Comparison of ENCODE assay signal across 18 cellular contexts in the genomic region with DNA sequence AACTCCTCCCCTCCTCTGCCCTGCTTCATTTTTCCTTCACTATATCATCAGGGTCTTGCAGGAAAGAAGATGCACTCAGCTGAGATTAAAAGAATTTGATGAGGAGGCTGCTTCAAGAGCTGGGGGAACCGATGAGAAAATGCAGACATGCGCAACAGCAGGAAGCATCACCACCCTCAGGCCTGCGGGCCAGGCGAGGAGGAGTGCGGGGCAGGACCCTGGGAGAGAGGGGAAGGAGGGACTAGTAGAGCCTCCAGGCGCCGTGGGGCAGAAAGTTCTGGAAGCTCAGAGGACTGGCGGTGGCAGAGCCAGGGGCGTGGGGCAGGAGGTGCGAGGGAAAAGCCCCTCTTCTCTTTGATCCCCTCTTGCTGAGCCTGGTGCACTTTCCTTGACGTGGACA.
DNase-seq lines count a peak whose midpoint lies in the region; ATAC-seq and TF ChIP-seq lines count a peak whose summit lies in the region.
"Had no signal": no experiment of that assay in that cellular context is flagged by ENCODE, and none has a peak within 500 bp of the region (broad histone marks: within the 10 kb centered on the region; RNA-seq: fewer than 3 reads in every experiment).

No MANE protein-coding gene starts in this region.

- no peak overlapping the region for H4K8ac ChIP-seq in H9 (replicated peaks; ENCODE audit: insufficient read length, low read depth, low read length)

- no peaks in the 10 kb centered on the region for H3F3A ChIP-seq in neural progenitor cell (ENCODE audit: low read depth)

- H3K27me3 Mint-ChIP-seq in H9 (ENCODE audit: low read depth) (no peaks in the 10 kb centered on the region), WTC11 (ENCODE audit: low read depth) (no peaks in the 10 kb centered on the region), neural progenitor cell (ENCODE audit: insufficient read depth, low read depth) (no peaks in the 10 kb centered on the region)
- H3K27me3 Mint-ChIP-seq: CD4-positive, CD25-positive, alpha-beta regulatory T cell had no signal

- H3K27me3 ChIP-seq in H9 (ENCODE audit: insufficient read depth, low read length) (no peaks in the 10 kb centered on the region), neural progenitor cell (no peaks in the 10 kb centered on the region), spleen (replicated peaks in 1 of 7) (no peaks in the 10 kb centered on the region)
- H3K27me3 ChIP-seq: Peyer's patch, SJCRH30 had no signal

- no peak overlapping the region for H2BK15ac ChIP-seq in H9 (ENCODE audit: low read depth, low read length)

- H3K4me1 Mint-ChIP-seq in H9: peaks cover 6 to 11% of the 10 kb centered on the region in 2 experiments
- H3K4me1 Mint-ChIP-seq in WTC11: peaks cover 8% of the 10 kb centered on the region
- H3K4me1 Mint-ChIP-seq in neural progenitor cell: peaks cover 43% of the 10 kb centered on the region
- H3K4me1 Mint-ChIP-seq: CD4-positive, CD25-positive, alpha-beta regulatory T cell had no signal

- H3K4me1 ChIP-seq in H9 (ENCODE audit: insufficient read depth, low read length) (no peaks in the 10 kb centered on the region), neural progenitor cell (peaks cover 6% of the 10 kb centered on the region), spleen (no peaks in the 10 kb centered on the region)
- H3K4me1 ChIP-seq: Peyer's patch, SJCRH30 had no signal

- H3K23me2 ChIP-seq in H9 (ENCODE audit: insufficient read length, low read depth, low read length, poor library complexity, severe bottlenecking): no peaks in the 10 kb centered on the region

- no peak overlapping the region for H2AK5ac ChIP-seq in H9 (ENCODE audit: insufficient read length, low read length)

- ATAC-seq in WTC11: peak; percentile 1; the same call in 1 of the 2 replicates
- no peak for ATAC-seq in HG03432 (IDR thresholded peaks at IDR 0.05; ENCODE audit: unreplicated experiment)

- CTCF ChIA-PET in WTC11 (lab: Charles Lee): no interaction called here

- H3K4me3 Mint-ChIP-seq in H9 (no peak overlapping the region), WTC11 (no peak overlapping the region), neural progenitor cell (peak overlapping the region; percentile 15)
- H3K4me3 Mint-ChIP-seq: CD4-positive, CD25-positive, alpha-beta regulatory T cell had no signal

- no peak for TF ChIP-seq CTCF in H9 (conservative IDR thresholded peaks at IDR 0.05)
- TF ChIP-seq CTCF in WTC11 (IDR thresholded peaks at IDR 0.05): no peak
- no peak for TF ChIP-seq CTCF in neural progenitor cell (IDR thresholded peaks at IDR 0.05)
- TF ChIP-seq CTCF in spleen (IDR thresholded peaks at IDR 0.05 in 8 of 11, conservative IDR thresholded peaks at IDR 0.05 in 3 of 11): no peak

- H4K91ac ChIP-seq in H9 (ENCODE audit: insufficient read length, low read depth, low read length): no peak overlapping the region

- no peak overlapping the region for H2BK12ac ChIP-seq in H9 (ENCODE audit: insufficient read length, low read depth, low read length)

- H3K27ac Mint-ChIP-seq in H9 (no peak overlapping the region), WTC11 (no peak overlapping the region; the same call in 1 of the 2 replicates), neural progenitor cell (peak overlapping the region; percentile 89)

- H3K4ac ChIP-seq in H9 (ENCODE audit: low read depth, low read length): no peak overlapping the region

- H3K36me3 ChIP-seq in neural progenitor cell: no peaks in the 10 kb centered on the region
- no peaks in the 10 kb centered on the region for H3K36me3 ChIP-seq in spleen
- H3K36me3 ChIP-seq: Peyer's patch, SJCRH30 had no signal

- H4K5ac ChIP-seq in H9 (ENCODE audit: insufficient read length, low read depth, low read length): no peak overlapping the region

- POLR2A ChIA-PET in WTC11 (lab: Charles Lee): no interaction called here

- no peak overlapping the region for H3K56ac ChIP-seq in H9 (ENCODE audit: insufficient read length, low read depth, low read length)

- intact Hi-C loops in spleen (cut with DNase I; ENCODE audit: low total_unique reads): no loop called here

- TF ChIP-seq POLR2A in spleen (IDR thresholded peaks at IDR 0.05): no peak

- H3K9me3 Mint-ChIP-seq in H9 (no peaks in the 10 kb centered on the region; a peak in 1 of 5 replicates), WTC11 (0 out of 2 replicates have a peak, but pooled peaks cover 3% of the 10 kb centered on the region), neural progenitor cell (no peaks in the 10 kb centered on the region)
- H3K9me3 Mint-ChIP-seq: CD4-positive, CD25-positive, alpha-beta regulatory T cell had no signal

- H3K4me3 ChIP-seq in neural progenitor cell: no peak overlapping the region
- no peak overlapping the region for H3K4me3 ChIP-seq in spleen
- H3K4me3 ChIP-seq: Peyer's patch, SJCRH30 had no signal

- H3K36me3 Mint-ChIP-seq in H9 (ENCODE audit: insufficient read depth in 1 of 3, low read depth in 3 of 3) (no peaks in the 10 kb centered on the region; a peak in 1 of 7 replicates), WTC11 (no peaks in the 10 kb centered on the region), neural progenitor cell (peaks cover 1% of the 10 kb centered on the region)
- H3K36me3 Mint-ChIP-seq: CD4-positive, CD25-positive, alpha-beta regulatory T cell had no signal

- DNase-seq in H9 (peak; percentile 50), WTC11 (ENCODE audit: low spot score) (no peak), neural progenitor cell (ENCODE audit: low spot score) (no peak), NCI-H187 (lab: John Stamatoyannopoulos, UW) (no peak), spleen (no peak), hippocampal formation (lab: John Stamatoyannopoulos, UW) (no peak)
- DNase-seq: GDM1, KG1, NCI-H1092 treated with DMSO at 0.1 percent for 48 hours, NCI-H1436 treated with DMSO at 0.1 percent for 48 hours, NCI-H2029, NCI-H2227 treated with DMSO at 0.1 percent for 48 hours, NCI-H510A, NCI-H748 treated with DMSO at 0.1 percent for 48 hours, Peyer's patch had no signal

- no CpG with 5 or more reads among the region's 11 CpGs for WGBS in H9 (ENCODE audit: extremely low coverage, insufficient read length, low lambda C conversion rate)
- 91 to 97% (median 95%) methylated on average over 11 of the region's 11 CpGs for WGBS in spleen, 5 donors

- H3K14ac ChIP-seq in H9 (ENCODE audit: insufficient read depth, low read length): no peak overlapping the region; the same call in 1 of the 2 replicates

- no peaks in the 10 kb centered on the region for H4K20me1 ChIP-seq in H9 (ENCODE audit: control insufficient read depth, insufficient read depth, insufficient read length)
- no peaks in the 10 kb centered on the region for H4K20me1 ChIP-seq in neural progenitor cell (ENCODE audit: low read depth)

- H3K9ac ChIP-seq in H9 (ENCODE audit: extremely low read depth, insufficient read length, low read length) (no peak overlapping the region), neural progenitor cell (no peak overlapping the region)

- no peak overlapping the region for H3T11ph ChIP-seq in H9 (ENCODE audit: low read length)

- H3K4me2 ChIP-seq in H9 (ENCODE audit: insufficient read depth, insufficient read length, low read length) (no peak overlapping the region), neural progenitor cell (no peak overlapping the region)

- H3K79me2 ChIP-seq in H9 (ENCODE audit: insufficient read depth, low read length): no peaks in the 10 kb centered on the region
- no peaks in the 10 kb centered on the region for H3K79me2 ChIP-seq in neural progenitor cell (ENCODE audit: low read depth)

- no peak overlapping the region for H2BK20ac ChIP-seq in H9 (ENCODE audit: low read depth, low read length, poor library complexity, severe bottlenecking)

- no peak overlapping the region for H2BK5ac ChIP-seq in H9 (ENCODE audit: insufficient read length, low read length)

- no peaks in the 10 kb centered on the region for H3K79me1 ChIP-seq in H9 (ENCODE audit: insufficient read depth, low read depth, low read length, poor library complexity, severe bottlenecking)

- H2AFZ ChIP-seq in H9 (ENCODE audit: low read length): no peak overlapping the region
- H2AFZ ChIP-seq in neural progenitor cell (replicated peaks): no peak overlapping the region

- no peaks in the 10 kb centered on the region for H3K9me3 ChIP-seq in H9 (ENCODE audit: control insufficient read depth, low read depth, low read length)
- H3K9me3 ChIP-seq in neural progenitor cell (ENCODE audit: low read depth): no peaks in the 10 kb centered on the region
- H3K9me3 ChIP-seq in spleen: no peaks in the 10 kb centered on the region
- H3K9me3 ChIP-seq: Peyer's patch, SJCRH30 had no signal

- no peak overlapping the region for H3K23ac ChIP-seq in H9 (ENCODE audit: insufficient read length, low read depth, low read length)

- H2BK120ac ChIP-seq in H9 (ENCODE audit: low read depth, low read length, poor library complexity, severe bottlenecking): no peak overlapping the region

- H3K27ac ChIP-seq in H9 (ENCODE audit: insufficient read length, low read depth, low read length) (no peak overlapping the region), neural progenitor cell (no peak overlapping the region), spleen (no peak overlapping the region)
- H3K27ac ChIP-seq: Peyer's patch, SJCRH30 had no signal

- H3K18ac ChIP-seq in H9 (ENCODE audit: insufficient read length, low read depth, low read length): no peak overlapping the region

TF ChIP-seq in WTC11, 78 proteins besides CTCF, POLR2A, EP300 and RAD21:
- TF ChIP-seq SP1 (CRISPR knock-in tag; conservative IDR thresholded peaks at IDR 0.05) (0 out of 2 replicates have a peak, but pooled peaks have one; percentile 5), ZNF219 (CRISPR knock-in tag; IDR thresholded peaks at IDR 0.05; ENCODE audit: borderline replicate concordance) (no peak)
TF ChIP-seq in WTC11: peak in this region for 1.
